ENCODE assay signal across 19 cellular contexts in the genomic region with DNA sequence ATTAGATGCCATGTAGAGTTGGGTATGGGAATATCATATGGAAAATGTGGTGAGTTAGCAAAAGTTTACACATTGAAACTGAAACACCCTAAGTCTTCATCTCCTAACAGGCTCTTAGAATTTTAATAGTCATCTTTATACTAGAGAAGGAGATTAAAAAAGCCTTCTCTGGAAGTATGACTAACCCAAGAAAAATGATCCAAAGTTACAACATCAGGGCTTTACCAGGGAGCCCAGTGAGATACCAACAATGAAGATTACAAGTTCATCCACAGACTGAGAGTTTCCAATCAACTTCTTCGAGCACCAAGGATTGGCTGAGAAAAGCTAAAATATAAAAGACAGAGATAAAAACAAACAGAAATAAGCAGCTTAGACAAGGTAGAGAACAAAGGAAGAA.
"Had no signal": no experiment of that assay in that cellular context is flagged by ENCODE, and none has a peak within 500 bp of the region (broad histone marks: within the 10 kb centered on the region; RNA-seq: fewer than 3 reads in every experiment).

No MANE protein-coding gene starts in this region.

- H3K27me3 ChIP-seq: cardiac muscle cell, pancreas, right atrium auricular region, tibial artery had no signal

- H3K4me1 ChIP-seq: pancreas, psoas muscle, right atrium auricular region, tibial artery had no signal

- DNase-seq: activated CD4-positive, alpha-beta memory T cell treated with anti-CD3 and anti-CD28 coated beads for 36 hours; activated CD4-positive, alpha-beta T cell treated with anti-CD3 and anti-CD28 coated beads for 48 hours; activated naive CD4-positive, alpha-beta T cell treated with Interleukin-2 at 50 U/mL for 16 hours; activated naive CD8-positive, alpha-beta T cell treated with anti-CD3 and anti-CD28 coated beads for 36 hours; activated T-cell treated with anti-CD3 and anti-CD28 coated beads, Interleukin-2, amount 50 U/mL, for 48 hours; amniotic stem cell; effector CD4-positive, alpha-beta T cell; erythroblast; heart left ventricle; islet precursor cell; left colon; mesenchymal stem cell; nephron progenitor cell; pancreas; psoas muscle; stimulated activated CD4-positive, alpha-beta T cell treated with anti-CD3 and anti-CD28 coated beads, Interleukin-12 subunit alpha, Interleukin-12 subunit beta, amount 100 ng/mL, for 4 hours; tibial artery had no signal

- H3K36me3 ChIP-seq: cardiac muscle cell, heart left ventricle, pancreas, right atrium auricular region, tibial artery had no signal

- H3K27ac ChIP-seq: cardiac muscle cell, heart left ventricle, pancreas, psoas muscle, right atrium auricular region, tibial artery had no signal

- ATAC-seq: heart left ventricle, left colon, pancreas, psoas muscle had no signal

- H3K4me3 ChIP-seq: cardiac muscle cell, heart left ventricle, pancreas, psoas muscle, right atrium auricular region, tibial artery had no signal

- H3K9me3 ChIP-seq: pancreas, psoas muscle, tibial artery had no signal
